In the genomic region with DNA sequence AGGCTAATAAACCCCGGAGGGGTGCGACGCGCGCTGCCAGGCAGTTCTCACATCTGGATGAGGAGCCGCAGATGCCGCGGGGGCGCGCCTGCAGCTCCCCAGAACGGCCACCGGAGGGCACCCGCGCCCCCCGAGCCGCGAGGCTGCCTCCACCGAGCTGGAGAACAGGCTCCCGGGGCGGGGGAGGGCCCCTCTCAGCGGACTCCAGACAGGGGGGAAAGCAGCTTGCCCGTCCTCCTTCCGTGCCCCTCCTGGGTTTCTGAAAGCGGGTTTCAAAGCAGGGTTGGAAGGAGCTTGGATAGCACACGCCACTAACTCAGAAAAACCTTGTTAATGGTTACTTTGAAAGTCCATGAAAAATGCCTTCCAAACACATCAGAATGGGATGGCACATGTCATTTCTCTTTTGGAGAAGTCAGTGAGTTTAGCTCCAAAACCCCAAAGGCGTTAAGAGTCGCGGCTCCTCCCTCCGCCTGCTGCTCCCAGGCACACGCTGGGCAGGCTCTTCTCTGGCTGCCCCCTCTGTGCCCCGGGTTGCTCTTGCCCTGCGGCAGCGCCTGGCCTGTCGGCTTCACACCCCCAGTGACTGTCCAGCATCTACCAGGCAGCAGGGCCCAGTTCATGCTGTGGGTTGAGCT, we compare ENCODE assay signal across 8 cellular contexts.
DNase-seq lines count a peak whose midpoint lies in the region; ATAC-seq, FAIRE-seq and TF ChIP-seq lines count a peak whose summit lies in the region.

No MANE protein-coding gene starts in this region.

- DNase-seq in GM18507 (ENCODE audit: extremely low spot score, insufficient read length, low read depth) (peak; percentile 45), choroid plexus epithelial cell (ENCODE audit: low read depth) (peak; percentile 66), mesenchymal stem cell (peak; percentile 53), tibial nerve (ENCODE audit: low spot score in 2 of 2) (peak; percentile 24 to 36)

- no peak overlapping the region for H3K23ac ChIP-seq in mesenchymal stem cell (ENCODE audit: low read length in 2 of 2)

- no peak overlapping the region for H2BK12ac ChIP-seq in mesenchymal stem cell (ENCODE audit: low read length in 2 of 2)

- H3K4me3 ChIP-seq in BLaER1 treated with 17β-estradiol and CSF1 and Interleukin-3, amounts not matched to agents 10 nM and 100 nM, result no peak overlapping the region
- H3K4me3 ChIP-seq in OCI-LY3 (ENCODE audit: low read length) (peak overlapping the region; percentile 55; the same call in 1 of the 2 replicates), choroid plexus epithelial cell (ENCODE audit: low read depth, low read length) (peak overlapping the region; percentile 39), mesenchymal stem cell (ENCODE audit: insufficient read depth in 1 of 2, low read depth in 1 of 2, low read length in 2 of 2) (peak overlapping the region in 1 of 2 experiments; percentile 75), tibial nerve (peak overlapping the region in 2 of 4 donors; percentile 30)

- H3K4me1 ChIP-seq in BLaER1 treated with 17β-estradiol and CSF1 and Interleukin-3, amounts not matched to agents 10 nM and 100 nM, result peaks cover 5 to 23% (median 12%) of the 10 kb centered on the region in 10 experiments; a peak in 17 of 20 replicates
- H3K4me1 ChIP-seq in OCI-LY3 (ENCODE audit: low read length) (0 out of 2 replicates have a peak, but pooled peaks cover 2% of the 10 kb centered on the region), mesenchymal stem cell (ENCODE audit: control insufficient read depth, insufficient read depth, low read depth, low read length) (peaks cover 2% of the 10 kb centered on the region), tibial nerve (peaks cover 0 to 13% (median 0%) of the 10 kb centered on the region in 4 donors)

- no peaks in the 10 kb centered on the region for H3K79me1 ChIP-seq in mesenchymal stem cell (replicated peaks; ENCODE audit: low read length, poor library complexity, severe bottlenecking)

- H3K4ac ChIP-seq in mesenchymal stem cell (ENCODE audit: low read depth in 1 of 2, low read length in 2 of 2), result no peak overlapping the region

- H2AK5ac ChIP-seq in mesenchymal stem cell (ENCODE audit: low read length, severe bottlenecking), result no peak overlapping the region

- H4K8ac ChIP-seq in mesenchymal stem cell (ENCODE audit: low read length), result no peak overlapping the region

- peaks cover 0 to 37% (median 7%) of the 10 kb centered on the region in 11 experiments; a peak in 9 of 22 replicates for H4K20me1 ChIP-seq in BLaER1 treated with 17β-estradiol and CSF1 and Interleukin-3, amounts not matched to agents 10 nM and 100 nM
- H4K20me1 ChIP-seq in OCI-LY3 (ENCODE audit: insufficient read depth, low read length), result no peaks in the 10 kb centered on the region

- peak; percentile 45 for ATAC-seq in HG03045 (IDR thresholded peaks at IDR 0.05; ENCODE audit: unreplicated experiment)
- ATAC-seq in HG02981 (IDR thresholded peaks at IDR 0.05; ENCODE audit: unreplicated experiment), result no peak

- no peak overlapping the region for H4K91ac ChIP-seq in mesenchymal stem cell (ENCODE audit: low read length)

- TF ChIP-seq POLR2A in tibial nerve (IDR thresholded peaks at IDR 0.05), result no peak

- H3K36me3 ChIP-seq in BLaER1 treated with 17β-estradiol and CSF1 and Interleukin-3, amounts not matched to agents 10 nM and 100 nM, result no peaks in the 10 kb centered on the region
- H3K36me3 ChIP-seq in OCI-LY3 (replicated peaks; ENCODE audit: low read depth, low read length), result no peaks in the 10 kb centered on the region
- no peaks in the 10 kb centered on the region for H3K36me3 ChIP-seq in mesenchymal stem cell (ENCODE audit: control insufficient read depth in 1 of 2, insufficient read depth in 2 of 2, low read depth in 1 of 2, low read length in 2 of 2)
- H3K36me3 ChIP-seq in tibial nerve, result no peaks in the 10 kb centered on the region

- no peak for FAIRE-seq in GM18507 (lab: Jason Lieb, UNC)

- 0 out of 22 replicates have a peak, but pooled peaks cover 0 to 6% (median 0%) of the 10 kb centered on the region in 11 experiments for H3K9me3 ChIP-seq in BLaER1 treated with 17β-estradiol and CSF1 and Interleukin-3, amounts not matched to agents 10 nM and 100 nM (replicated peaks in 1 of 11)
- no peaks in the 10 kb centered on the region for H3K9me3 ChIP-seq in OCI-LY3 (ENCODE audit: insufficient read depth, low read length)
- H3K9me3 ChIP-seq in mesenchymal stem cell (ENCODE audit: control insufficient read depth, low read length), result no peaks in the 10 kb centered on the region
- no peaks in the 10 kb centered on the region for H3K9me3 ChIP-seq in tibial nerve

- no peak overlapping the region for H2AFZ ChIP-seq in OCI-LY3 (ENCODE audit: low read depth, low read length)
- no peak overlapping the region for H2AFZ ChIP-seq in mesenchymal stem cell (ENCODE audit: low read depth, low read length)

- H3K9ac ChIP-seq in BLaER1 treated with 17β-estradiol and CSF1 and Interleukin-3, amounts not matched to agents 10 nM and 100 nM, result peak overlapping the region in 1 of 11 experiments; percentile 6; a peak in 1 of 22 replicates
- H3K9ac ChIP-seq in OCI-LY3 (ENCODE audit: low read length) (no peak overlapping the region), mesenchymal stem cell (ENCODE audit: low read length) (peak overlapping the region; percentile 77)

- peaks cover 42 to 86% (median 66%) of the 10 kb centered on the region in 11 experiments for H3K27me3 ChIP-seq in BLaER1 treated with 17β-estradiol and CSF1 and Interleukin-3, amounts not matched to agents 10 nM and 100 nM
- peaks cover 10% of the 10 kb centered on the region for H3K27me3 ChIP-seq in OCI-LY3 (ENCODE audit: low read depth, low read length)
- H3K27me3 ChIP-seq in mesenchymal stem cell (ENCODE audit: control insufficient read depth in 1 of 2, insufficient read depth in 1 of 2, low read length in 2 of 2), result peaks cover 28 to 47% of the 10 kb centered on the region in 2 experiments
- H3K27me3 ChIP-seq in tibial nerve, result peaks cover 0 to 21% of the 10 kb centered on the region in 2 donors

- H3K27ac ChIP-seq in BLaER1 treated with 17β-estradiol and CSF1 and Interleukin-3, amounts not matched to agents 10 nM and 100 nM, result no peak overlapping the region
- H3K27ac ChIP-seq in OCI-LY3 (ENCODE audit: low read length), result no peak overlapping the region
- no peak overlapping the region for H3K27ac ChIP-seq in mesenchymal stem cell (ENCODE audit: low read length, poor library complexity, severe bottlenecking)
- H3K27ac ChIP-seq in tibial nerve, result no peak overlapping the region

- no peak overlapping the region for H3K18ac ChIP-seq in mesenchymal stem cell (ENCODE audit: low read depth in 1 of 2, low read length in 2 of 2)

- H3K14ac ChIP-seq in mesenchymal stem cell (ENCODE audit: low read length in 2 of 2), result no peak overlapping the region

- H2BK120ac ChIP-seq in mesenchymal stem cell (ENCODE audit: low read depth, low read length), result no peak overlapping the region

- H2BK5ac ChIP-seq in mesenchymal stem cell (ENCODE audit: low read depth, low read length, poor library complexity, severe bottlenecking), result no peak overlapping the region

- no peaks in the 10 kb centered on the region for H3K79me2 ChIP-seq in OCI-LY3 (ENCODE audit: low read length)

- no peak for TF ChIP-seq EP300 in tibial nerve (IDR thresholded peaks at IDR 0.05)

- TF ChIP-seq CTCF in OCI-LY3 (IDR thresholded peaks at IDR 0.05; ENCODE audit: low read depth, low read length) (peak; percentile 70), choroid plexus epithelial cell (conservative IDR thresholded peaks at IDR 0.05; ENCODE audit: low read depth, low read length) (peak; percentile 69), tibial nerve (IDR thresholded peaks at IDR 0.05) (peak; percentile 70 to 92 (median 76))

- WGBS in mesenchymal stem cell, result 24% methylated on average over 32 of the region's 34 CpGs
- 10 to 27% methylated on average over 15 to 20 of the region's 34 CpGs for WGBS in tibial nerve, 2 donors

- H3K4me2 ChIP-seq in BLaER1 treated with 17β-estradiol and CSF1 and Interleukin-3, amounts not matched to agents 10 nM and 100 nM, result peak overlapping the region; percentile 14 to 67 (median 45); a peak in 17 of 22 replicates
- H3K4me2 ChIP-seq in OCI-LY3 (ENCODE audit: low read length), result peak overlapping the region; percentile 70
- H3K4me2 ChIP-seq in mesenchymal stem cell (ENCODE audit: low read length, poor library complexity, severe bottlenecking), result peak overlapping the region; percentile 60

- no peak overlapping the region for H2BK15ac ChIP-seq in mesenchymal stem cell (ENCODE audit: low read depth, poor library complexity, severe bottlenecking)

Comparison
In these comparisons a context has a peak if more than half of its experiments do, and no peak if none do; other contexts are left out.
1. H3K4me3 ChIP-seq: peak in OCI-LY3 (single experiment) and choroid plexus epithelial cell (single experiment); none in BLaER1 treated with 17β-estradiol and CSF1 and Interleukin-3, amounts not matched to agents 10 nM and 100 nM (0 of 10).
2. Peak in every context shown above with its lines, with median percentiles within 50 percentile points of each other: H3K4me2 ChIP-seq, DNase-seq and CTCF ChIP-seq.